In the genomic region with DNA sequence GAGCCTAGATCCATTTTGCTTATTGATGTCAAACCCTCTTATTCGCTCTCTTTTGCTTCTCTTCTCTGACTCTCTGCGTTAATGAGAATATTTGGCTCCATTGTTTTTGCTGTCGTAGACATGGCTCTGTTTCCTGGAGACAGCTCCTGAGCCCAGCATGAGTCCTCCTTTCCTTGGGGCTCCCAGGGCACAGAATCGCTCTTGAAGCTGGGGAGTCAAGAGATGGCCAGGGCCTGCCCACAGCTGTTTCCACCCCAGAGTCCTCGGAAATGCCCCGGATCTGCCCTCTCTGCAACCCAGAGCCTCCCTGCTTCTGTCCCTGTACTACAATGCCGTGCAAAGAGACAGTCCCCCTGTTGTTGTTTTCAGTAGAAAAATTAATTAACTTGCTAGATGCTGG, we compare ENCODE assay signal across 14 cellular contexts.
A peak's percentile ranks its signal among the peaks of the same experiment; 100 is the strongest.
DNase-seq lines count a peak whose midpoint lies in the region; ATAC-seq and TF ChIP-seq lines count a peak whose summit lies in the region.
"Had no signal": no experiment of that assay in that cellular context is flagged by ENCODE, and none has a peak within 500 bp of the region (broad histone marks: within the 10 kb centered on the region; RNA-seq: fewer than 3 reads in every experiment).

No MANE protein-coding gene starts in this region.

- H3K4me1 ChIP-seq in endodermal cell (ENCODE audit: control insufficient read depth, insufficient read depth, low read length) (no peaks in the 10 kb centered on the region), neuronal stem cell (ENCODE audit: control insufficient read depth in 2 of 2, insufficient read depth in 1 of 2, low read depth in 1 of 2, low read length in 2 of 2) (peaks cover 0 to 2% of the 10 kb centered on the region in 2 donors)
- H3K4me1 ChIP-seq: BLaER1, Caco-2 had no signal

- no peaks in the 10 kb centered on the region for H3K79me1 ChIP-seq in neuronal stem cell (ENCODE audit: low read depth, low read length)

- 80 to 88% methylated on average over 4 to 7 of the region's 7 CpGs for WGBS in endodermal cell (ENCODE audit: insufficient coverage in 1 of 2, insufficient read length in 1 of 2), 2 experiments
- no CpG with 5 or more reads among the region's 7 CpGs for WGBS in neuronal stem cell (ENCODE audit: extremely low coverage in 2 of 2, insufficient read length in 2 of 2, insufficient replicate concordance in 1 of 2), 2 donors

- H3K4ac ChIP-seq in neuronal stem cell (ENCODE audit: low read length): no peak overlapping the region

- no peak overlapping the region for H2AK5ac ChIP-seq in neuronal stem cell (ENCODE audit: low read depth, low read length)

- no peaks in the 10 kb centered on the region for H3K36me3 ChIP-seq in endodermal cell (ENCODE audit: control insufficient read depth, insufficient read depth, low read length)
- H3K36me3 ChIP-seq in neuronal stem cell (replicated peaks in 1 of 2; ENCODE audit: control insufficient read depth in 2 of 2, insufficient read depth in 2 of 2, low read length in 2 of 2): peaks cover 0 to 8% of the 10 kb centered on the region in 2 donors
- H3K36me3 ChIP-seq: BLaER1 had no signal

- H3K9ac ChIP-seq in endodermal cell (ENCODE audit: extremely low read depth, low read length, poor library complexity, severe bottlenecking) (no peak overlapping the region), neuronal stem cell (ENCODE audit: low read depth, low read length, poor library complexity) (no peak overlapping the region)
- H3K9ac ChIP-seq: BLaER1 had no signal

- H3K9me3 Mint-ChIP-seq in endodermal cell: peaks cover 15% of the 10 kb centered on the region

- no peak overlapping the region for H2BK15ac ChIP-seq in neuronal stem cell (ENCODE audit: low read length)

- peaks cover 45% of the 10 kb centered on the region for H3K36me3 Mint-ChIP-seq in endodermal cell (ENCODE audit: low read depth)
- H3K36me3 Mint-ChIP-seq: CD8-positive, alpha-beta memory T cell had no signal

- H3K4me2 ChIP-seq in neuronal stem cell (ENCODE audit: insufficient read depth, low read length, poor library complexity, severe bottlenecking): no peak overlapping the region
- H3K4me2 ChIP-seq: BLaER1 had no signal

- no peak overlapping the region for H4K91ac ChIP-seq in neuronal stem cell (ENCODE audit: low read depth, low read length, poor library complexity)

- H2BK120ac ChIP-seq in neuronal stem cell (ENCODE audit: low read depth, low read length): no peak overlapping the region

- H3K4me3 Mint-ChIP-seq in endodermal cell: no peak overlapping the region
- H3K4me3 Mint-ChIP-seq: CD8-positive, alpha-beta memory T cell had no signal

- no peak overlapping the region for H3K18ac ChIP-seq in neuronal stem cell (ENCODE audit: low read length)

- H3K27ac ChIP-seq in endodermal cell (ENCODE audit: low read depth, low read length): peak overlapping the region; percentile 73
- no peak overlapping the region for H3K27ac ChIP-seq in neuronal stem cell (replicated peaks; ENCODE audit: low read length)
- H3K27ac ChIP-seq: BLaER1 had no signal

- intact Hi-C loops in cardiac septum (cut with DNase I) (no loop called here), Right ventricle myocardium superior (cut with DNase I) (no loop called here)

- H4K8ac ChIP-seq in neuronal stem cell (ENCODE audit: low read depth, low read length): no peak overlapping the region

- TF ChIP-seq CTCF in endodermal cell (conservative IDR thresholded peaks at IDR 0.05): no peak

- no peak overlapping the region for H2AFZ ChIP-seq in neuronal stem cell (ENCODE audit: low read length)

- H3K27me3 ChIP-seq in endodermal cell (ENCODE audit: control insufficient read depth, insufficient read depth, low read length, poor library complexity, severe bottlenecking) (no peaks in the 10 kb centered on the region), neuronal stem cell (ENCODE audit: control insufficient read depth in 3 of 3, insufficient read depth in 3 of 3, low read depth in 1 of 3, low read length in 3 of 3) (no peaks in the 10 kb centered on the region)
- H3K27me3 ChIP-seq: BLaER1 had no signal

- no peak overlapping the region for H3K14ac ChIP-seq in neuronal stem cell (ENCODE audit: low read length)

- no peak overlapping the region for H3K27ac Mint-ChIP-seq in endodermal cell
- H3K27ac Mint-ChIP-seq: CD8-positive, alpha-beta memory T cell had no signal

- DNase-seq in cardiac septum (ENCODE audit: low spot score) (peak; percentile 49), Right ventricle myocardium superior (no peak), endodermal cell (no peak), neuronal stem cell (ENCODE audit: low spot score) (no peak), NCI-H187 (lab: John Stamatoyannopoulos, UW) (no peak), hepatic stellate cell (ENCODE audit: low spot score) (no peak)
- DNase-seq: 8988T; AML-193; CD8-positive, alpha-beta memory T cell; DMS53 had no signal

- peaks cover 13% of the 10 kb centered on the region for H3K9me3 ChIP-seq in endodermal cell (ENCODE audit: control insufficient read depth, low read length)
- peaks cover 1 to 18% of the 10 kb centered on the region in 2 donors for H3K9me3 ChIP-seq in neuronal stem cell (replicated peaks in 1 of 2; ENCODE audit: control insufficient read depth in 2 of 2, insufficient read depth in 1 of 2, low read depth in 1 of 2, low read length in 2 of 2)

- H2BK12ac ChIP-seq in neuronal stem cell (ENCODE audit: low read length): no peak overlapping the region

- no peak overlapping the region for H3K4me3 ChIP-seq in endodermal cell (ENCODE audit: low read length)
- no peak overlapping the region for H3K4me3 ChIP-seq in neuronal stem cell (ENCODE audit: low read length in 2 of 2)
- H3K4me3 ChIP-seq: BLaER1 had no signal

- ATAC-seq in Right ventricle myocardium superior (ENCODE audit: poor library complexity) (no peak), HG02973 (IDR thresholded peaks at IDR 0.05; ENCODE audit: unreplicated experiment) (no peak)
- ATAC-seq: HepG2 had no signal

- no peaks in the 10 kb centered on the region for H3K4me1 Mint-ChIP-seq in endodermal cell
- H3K4me1 Mint-ChIP-seq: CD8-positive, alpha-beta memory T cell had no signal

- H3K27me3 Mint-ChIP-seq in endodermal cell (ENCODE audit: insufficient read depth): no peaks in the 10 kb centered on the region

- H2BK5ac ChIP-seq in neuronal stem cell (ENCODE audit: low read length): no peak overlapping the region

- peak overlapping the region; percentile 62 for H3K23ac ChIP-seq in neuronal stem cell (ENCODE audit: low read depth, low read length, poor library complexity)
